In the genomic region with DNA sequence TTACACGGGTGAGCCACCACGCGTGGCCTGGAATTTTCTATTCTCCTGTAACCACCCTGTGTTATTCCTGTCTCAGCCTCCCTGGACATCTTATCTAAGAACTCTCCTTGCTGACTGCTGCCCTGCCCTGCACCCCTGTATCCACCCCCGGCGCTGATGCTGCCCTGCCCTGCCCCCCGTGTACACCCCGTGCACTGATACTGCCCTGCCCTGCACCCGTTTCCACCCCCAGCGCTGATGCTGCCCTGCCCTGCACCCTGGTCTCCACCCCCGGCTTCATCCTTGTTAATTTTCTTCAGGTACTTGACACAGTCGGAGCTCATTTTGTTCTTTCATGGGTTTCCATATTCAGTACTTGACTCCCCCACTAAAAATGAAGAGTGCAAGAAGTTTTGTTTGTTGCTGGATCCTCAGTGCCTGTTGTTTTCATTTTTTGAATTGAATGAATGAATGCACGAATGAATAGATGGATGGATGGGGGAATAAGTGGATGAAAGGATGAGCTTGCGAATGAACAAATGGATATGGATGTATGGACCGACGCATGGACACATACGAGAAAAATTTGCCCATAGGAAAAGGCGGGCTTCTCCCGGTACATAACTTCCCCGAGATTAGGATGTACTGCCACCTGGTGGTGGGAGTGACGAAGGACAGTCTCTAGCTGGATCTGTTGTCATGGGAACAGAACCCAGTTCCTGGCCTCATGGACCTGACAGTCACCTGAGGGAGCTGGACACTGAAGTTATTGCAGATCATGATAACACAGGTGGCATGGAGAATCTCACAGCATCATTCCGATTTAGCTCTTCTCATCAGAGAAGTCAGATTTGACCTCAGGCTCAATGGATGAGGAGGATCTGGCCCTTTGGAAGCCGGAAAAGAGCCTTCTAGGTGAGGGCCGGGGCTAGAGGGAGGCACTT, we compare ENCODE assay signal across 8 cellular contexts. TPM values are rescaled to one million over a fixed set of nuclear protein-coding genes. Genes with fewer than 3 reads are reported as not detected.
DNase-seq lines count a peak whose midpoint lies in the region; ATAC-seq and TF ChIP-seq lines count a peak whose summit lies in the region.

No MANE protein-coding gene starts in this region.

- no peak overlapping the region for H2AFZ ChIP-seq in OCI-LY1 (ENCODE audit: low read length)

- no peaks in the 10 kb centered on the region for H3K9me2 ChIP-seq in OCI-LY1 (ENCODE audit: low read depth, low read length)

- H3K27me3 ChIP-seq in OCI-LY1 (ENCODE audit: insufficient read depth, low read length), result no peaks in the 10 kb centered on the region; the same call in 1 of the 2 replicates

- ATAC-seq in HG03354 (IDR thresholded peaks at IDR 0.05; ENCODE audit: poor library complexity, severe bottlenecking, unreplicated experiment), result no peak

- H3K27ac ChIP-seq in OCI-LY1 (ENCODE audit: low read depth, low read length, poor library complexity, severe bottlenecking), result no peak overlapping the region

- no peak overlapping the region for H3K4me2 ChIP-seq in OCI-LY1 (ENCODE audit: low read length)

- H3K9ac ChIP-seq in OCI-LY1 (ENCODE audit: low read length), result no peak overlapping the region

- no peaks in the 10 kb centered on the region for H4K20me1 ChIP-seq in OCI-LY1 (ENCODE audit: insufficient read depth, low read length)

- H3K4me1 ChIP-seq in OCI-LY1 (ENCODE audit: insufficient read depth, low read length, severe bottlenecking), result no peaks in the 10 kb centered on the region

- H3K36me3 ChIP-seq in OCI-LY1 (ENCODE audit: insufficient read depth, low read length), result no peaks in the 10 kb centered on the region

- no peaks in the 10 kb centered on the region for H3K9me3 ChIP-seq in OCI-LY1 (ENCODE audit: low read length)

- no peaks in the 10 kb centered on the region for H3F3A ChIP-seq in OCI-LY1 (ENCODE audit: insufficient read depth, low read length)

- DNase-seq in DMS 273 treated with DMSO at 0.1 percent for 48 hours (lab: John Stamatoyannopoulos, UW), result peak; percentile 36
- DNase-seq in HT-29 (ENCODE audit: low spot score), result peak; percentile 86
- peak; percentile 74 for DNase-seq in activated CD8-positive, alpha-beta memory T cell treated with anti-CD3 and anti-CD28 coated beads, Interleukin-2, amount 50 U/mL, for 4 hours
- peak; percentile 75 for DNase-seq in epithelial cell of esophagus (ENCODE audit: low read depth)
- peak; percentile 69 for DNase-seq in mucosa of gallbladder (ENCODE audit: low spot score)
- DNase-seq in stimulated activated CD8-positive, alpha-beta memory T cell treated with anti-CD3 and anti-CD28 coated beads, Interleukin-7, amount 100 ng/mL, for 1 hour (ENCODE audit: low read depth in 2 of 2), result peak; percentile 37 to 62

- TF ChIP-seq CTCF in OCI-LY1 (IDR thresholded peaks at IDR 0.05; ENCODE audit: low read length) (peak; percentile 91), epithelial cell of esophagus (IDR thresholded peaks at IDR 0.05; ENCODE audit: insufficient read depth, low read depth, low read length, missing control alignments) (peak; percentile 96)

- no peaks in the 10 kb centered on the region for H3K79me2 ChIP-seq in OCI-LY1 (ENCODE audit: insufficient read depth, low read length)

- H3K4me3 ChIP-seq in OCI-LY1 (ENCODE audit: low read depth, low read length, poor library complexity, severe bottlenecking) (no peak overlapping the region), epithelial cell of esophagus (ENCODE audit: low read length) (no peak overlapping the region)

RNA-seq across cellular contexts. Expression of a gene that starts 14.9 kb away (rescaled TPM):
- total RNA-seq in HT-29 (2014; rRNA removed; shearing (Covaris generic)), result not detected in 2 replicates
- not detected for total RNA-seq in mucosa of gallbladder

RNA-seq across cellular contexts. Expression of a gene that starts 40.8 kb away (rescaled TPM):
- total RNA-seq in HT-29 (2014; rRNA removed; shearing (Covaris generic)), result 84.8 and 90.2 TPM in 2 replicates
- total RNA-seq in mucosa of gallbladder, result 168 TPM

RNA-seq across cellular contexts. Expression of a gene that starts 57.1 kb away (rescaled TPM):
- not detected in 2 replicates for total RNA-seq in HT-29 (2014; rRNA removed; shearing (Covaris generic))
- total RNA-seq in mucosa of gallbladder, result not detected

Comparison
In these comparisons a context has a peak if more than half of its experiments do, and no peak if none do; other contexts are left out.
1. DNase-seq: peak in every context shown above with its lines; median percentile 86 in HT-29; 75 in epithelial cell of esophagus; 74 in activated CD8-positive, alpha-beta memory T cell treated with anti-CD3 and anti-CD28 coated beads, Interleukin-2, amount 50 U/mL, for 4 hours; 69 in mucosa of gallbladder; 50 in stimulated activated CD8-positive, alpha-beta memory T cell treated with anti-CD3 and anti-CD28 coated beads, Interleukin-7, amount 100 ng/mL, for 1 hour; 36 in DMS 273 treated with DMSO at 0.1 percent for 48 hours.